In genomic region chrX:18146009-18146408, GRCh38 we compare ENCODE assay signal across 25 cellular contexts.
"Had no signal": no experiment of that assay in that cellular context is flagged by ENCODE, and none has a peak within 500 bp of the region (broad histone marks: within the 10 kb centered on the region; RNA-seq: fewer than 3 reads in every experiment).

No MANE protein-coding gene starts in this region.

- ATAC-seq: esophagus mucosa; gastrocnemius medialis; left ventricle myocardium superior; lower lobe of right lung; natural killer cell; psoas muscle; right cardiac atrium; stimulated activated memory B cell treated with anti-CD40 and anti-IgM and Interleukin-4, amounts not matched to agents 10 μg/mL and 1 μg/mL and 100 μg/mL, for 72 hours; stimulated activated naive CD8-positive, alpha-beta T cell treated with anti-CD3 and anti-CD28 coated beads, Interleukin-15, Interleukin-2, amounts not matched to agents 100 U/mL and 50 U/mL, for 24 hours had no signal

- FAIRE-seq: keratinocyte, urothelium cell line had no signal

- H3K9me3 ChIP-seq: gastrocnemius medialis, lower lobe of right lung, ovary, sigmoid colon, spleen, testis, tibial artery had no signal

- H3K36me3 ChIP-seq: gastrocnemius medialis, lower lobe of right lung, ovary, sigmoid colon, spleen, tibial artery had no signal

- H3K27me3 ChIP-seq: gastrocnemius medialis, ovary, sigmoid colon, testis, tibial artery had no signal

- H3K4me1 ChIP-seq: gastrocnemius medialis, lower lobe of right lung, psoas muscle, spleen, testis, tibial artery had no signal

- H3K4me3 ChIP-seq: gastrocnemius medialis, lower lobe of right lung, ovary, psoas muscle, sigmoid colon, spleen, testis, tibial artery had no signal

- H3K27ac ChIP-seq: epithelial cell of prostate, gastrocnemius medialis, lower lobe of right lung, ovary, psoas muscle, sigmoid colon, spleen, testis, tibial artery had no signal

- DNase-seq: effector CD8-positive, alpha-beta T cell; endodermal cell; foreskin fibroblast; gastrocnemius medialis; head of caudate nucleus; left ventricle myocardium superior; lower lobe of right lung; natural killer cell; occipital lobe; ovary; posterior cingulate gyrus; psoas muscle; right cardiac atrium; sigmoid colon; spleen; stimulated activated CD4-positive, alpha-beta T cell treated with anti-CD3 and anti-CD28 coated beads, Interleukin-4, amount 100 ng/mL, for 4 hours; stimulated activated naive CD8-positive, alpha-beta T cell treated with anti-CD3 and anti-CD28 coated beads, Interleukin-15, Interleukin-2, amounts not matched to agents 100 U/mL and 50 U/mL, for 24 hours; substantia nigra; testis; tibial artery had no signal
